Comparison of ENCODE assay signal across 8 cellular contexts in the genomic region with DNA sequence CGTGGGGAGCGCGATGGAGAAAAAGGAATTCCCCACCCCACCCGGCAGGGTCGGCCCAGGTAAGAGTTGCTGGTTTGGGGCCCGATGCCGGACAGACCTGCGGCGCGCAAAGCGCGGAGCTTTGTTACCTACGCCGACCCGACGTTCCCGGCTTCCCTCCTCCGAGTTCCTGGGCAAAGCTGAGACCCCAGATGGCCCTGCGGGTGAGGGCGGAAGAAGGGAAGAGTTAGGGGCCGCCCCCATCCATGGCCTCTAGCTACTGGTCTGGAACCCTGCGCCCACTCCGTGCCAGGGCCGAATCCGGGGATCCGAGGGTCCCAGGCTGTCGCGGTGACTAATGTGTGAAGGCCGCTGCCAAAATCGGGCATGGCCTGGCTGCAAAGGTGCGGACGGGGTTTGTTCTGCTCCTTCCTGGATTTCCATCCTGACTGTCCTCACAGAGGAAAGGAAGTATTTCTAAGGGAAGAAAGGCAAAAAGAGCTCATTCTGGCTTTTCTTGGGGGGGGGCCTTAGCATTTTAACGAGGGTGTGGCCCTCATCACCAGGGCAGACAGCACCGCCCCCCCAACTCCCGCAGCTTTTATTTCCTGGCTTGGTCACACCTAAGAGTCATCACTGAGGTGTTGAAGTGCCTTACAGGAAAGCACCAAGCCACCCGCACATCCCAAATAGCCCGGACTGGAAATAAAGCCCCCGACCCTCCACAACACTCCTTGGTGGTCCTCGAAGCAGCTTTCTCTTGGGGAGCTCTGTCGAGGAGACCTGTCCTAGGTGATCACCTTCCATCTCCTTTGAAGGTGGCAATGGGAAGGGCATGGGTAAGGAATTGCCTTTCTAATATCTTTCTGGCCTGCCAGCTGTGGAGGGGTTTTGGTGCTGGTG. TPM values are rescaled to one million over a fixed set of nuclear protein-coding genes. Genes with fewer than 3 reads are reported as not detected.
A peak's percentile ranks its signal among the peaks of the same experiment; 100 is the strongest.
DNase-seq lines count a peak whose midpoint lies in the region; ATAC-seq, FAIRE-seq and TF ChIP-seq lines count a peak whose summit lies in the region.

No MANE protein-coding gene starts in this region.

- peak overlapping the region; percentile 61 to 64 for H3K9ac ChIP-seq in kidney (ENCODE audit: low read length in 2 of 2)
- H3K9ac ChIP-seq in stomach smooth muscle (ENCODE audit: low read length in 2 of 2), result no peak overlapping the region

- H3K4me1 ChIP-seq in kidney (ENCODE audit: control insufficient read depth in 1 of 2, insufficient read depth in 1 of 2, low read depth in 1 of 2, low read length in 2 of 2) (peaks cover 0 to 6% of the 10 kb centered on the region in 2 donors), stomach smooth muscle (ENCODE audit: control insufficient read depth, insufficient read depth, low read length) (peaks cover 18% of the 10 kb centered on the region)

- no peak for ATAC-seq in HG02852 (IDR thresholded peaks at IDR 0.05; ENCODE audit: unreplicated experiment)
- ATAC-seq in HG03457 (IDR thresholded peaks at IDR 0.05; ENCODE audit: unreplicated experiment), result no peak

- no peak for FAIRE-seq in kidney (lab: Jason Lieb, UNC)

- intact Hi-C loops in kidney (cut with DNase I), result no loop called here

- H3K27ac ChIP-seq in kidney (ENCODE audit: low read depth in 2 of 2, low read length in 2 of 2) (peak overlapping the region in 1 of 2 donors; percentile 28), stomach smooth muscle (ENCODE audit: low read length) (no peak overlapping the region)

- no peaks in the 10 kb centered on the region for H3K27me3 ChIP-seq in MG63
- H3K27me3 ChIP-seq in stomach smooth muscle (ENCODE audit: control insufficient read depth in 1 of 2, insufficient read depth in 2 of 2, low read length in 2 of 2), result peaks cover 12 to 26% of the 10 kb centered on the region in 2 donors

- H3K4me3 ChIP-seq in MG63 (peak overlapping the region; percentile 72), kidney (ENCODE audit: low read length in 2 of 2) (peak overlapping the region; percentile 64 to 73), stomach smooth muscle (ENCODE audit: low read length in 2 of 2) (peak overlapping the region; percentile 35 to 68)

- DNase-seq in COR-L47 (lab: John Stamatoyannopoulos, UW), result peak; percentile 28
- DNase-seq in MG63, result peak; percentile 57
- peak; percentile 78 for DNase-seq in astrocyte of the hippocampus (ENCODE audit: low read depth, low spot score)
- DNase-seq in kidney, result peak; percentile 83
- DNase-seq in foreskin melanocyte, result no peak

- H3K36me3 ChIP-seq in MG63 (no peaks in the 10 kb centered on the region), kidney (ENCODE audit: control insufficient read depth in 1 of 2, insufficient read depth in 2 of 2, low read length in 2 of 2) (peaks cover 2 to 3% of the 10 kb centered on the region in 2 donors), stomach smooth muscle (ENCODE audit: control insufficient read depth in 2 of 2, insufficient read depth in 2 of 2, low read length in 2 of 2) (peaks cover 0 to 15% of the 10 kb centered on the region in 2 donors)

- no peak for TF ChIP-seq CTCF in kidney (IDR thresholded peaks at IDR 0.05; ENCODE audit: borderline replicate concordance, extremely low read depth, insufficient read depth)

- H3K9me3 ChIP-seq in MG63, result no peaks in the 10 kb centered on the region
- H3K9me3 ChIP-seq in kidney (ENCODE audit: control insufficient read depth in 1 of 2, low read length in 2 of 2), result no peaks in the 10 kb centered on the region
- no peaks in the 10 kb centered on the region for H3K9me3 ChIP-seq in stomach smooth muscle (ENCODE audit: control insufficient read depth in 2 of 2, low read length in 2 of 2)

RNA-seq across cellular contexts. Expression of gene PTK7, which starts 1.1 kb away (rescaled TPM):
- 45.0 and 57.3 TPM in 2 replicates for total RNA-seq in MG63 (2014; rRNA removed; shearing (Covaris generic); ENCODE audit: low replicate concordance)
- 55.2 TPM for total RNA-seq in kidney
- 26.0 TPM for polyA plus RNA-seq in kidney (ENCODE audit: insufficient read depth, low read depth, low replicate concordance)

RNA-seq across cellular contexts. Expression of gene KLC4, which starts 17.7 kb away (rescaled TPM):
- total RNA-seq in MG63 (2014; rRNA removed; shearing (Covaris generic); ENCODE audit: low replicate concordance), result 16.6 and 44.3 TPM in 2 replicates
- 33.7 TPM for total RNA-seq in kidney
- polyA plus RNA-seq in kidney (ENCODE audit: insufficient read depth, low read depth, low replicate concordance), result 39.0 TPM

RNA-seq across cellular contexts. Expression of gene MRPL2, which starts 17.9 kb away (rescaled TPM):
- total RNA-seq in MG63 (2014; rRNA removed; shearing (Covaris generic); ENCODE audit: low replicate concordance), result 31.0 and 54.7 TPM in 2 replicates
- total RNA-seq in kidney, result 56.6 TPM
- polyA plus RNA-seq in kidney (ENCODE audit: insufficient read depth, low read depth, low replicate concordance), result 127 TPM

RNA-seq across cellular contexts. Expression of gene CUL7, which starts 23.5 kb away (rescaled TPM):
- 7.6 and 10.8 TPM in 2 replicates for total RNA-seq in MG63 (2014; rRNA removed; shearing (Covaris generic); ENCODE audit: low replicate concordance)
- 24.5 TPM for total RNA-seq in kidney
- 10.1 TPM for polyA plus RNA-seq in kidney (ENCODE audit: insufficient read depth, low read depth, low replicate concordance)

RNA-seq across cellular contexts. Expression of gene RRP36, which starts 55.7 kb away (rescaled TPM):
- total RNA-seq in MG63 (2014; rRNA removed; shearing (Covaris generic); ENCODE audit: low replicate concordance), result 45.4 and 73.7 TPM in 2 replicates
- 49.2 TPM for total RNA-seq in kidney
- polyA plus RNA-seq in kidney (ENCODE audit: insufficient read depth, low read depth, low replicate concordance), result 55.2 TPM

Comparison
In these comparisons a context has a peak if more than half of its experiments do, and no peak if none do; other contexts are left out.
1. H3K9ac ChIP-seq: peak in kidney (2 of 2); none in stomach smooth muscle (0 of 2).
2. Peak in every context shown above with its lines, with median percentiles within 50 percentile points of each other: H3K4me3 ChIP-seq.